22 cellular contexts compared by ENCODE assay signal in genomic region chr11:4054643-4055042, GRCh38.
"Had no signal": no experiment of that assay in that cellular context is flagged by ENCODE, and none has a peak within 500 bp of the region (broad histone marks: within the 10 kb centered on the region; RNA-seq: fewer than 3 reads in every experiment).

No MANE protein-coding gene starts in this region.

- ATAC-seq: activated CD4-positive, CD25-positive, alpha-beta regulatory T cell treated with anti-CD3 and anti-CD28 coated beads, Interleukin-2, amount 50 U/mL, for 24 hours; activated CD8-positive, alpha-beta memory T cell treated with anti-CD3 and anti-CD28 coated beads, Interleukin-2, amount 10 ng/mL, durations not matched to agents 7 days and 5 days; activated T-cell treated with anti-CD3 and anti-CD28 coated beads, Interleukin-2, amount 50 U/mL, for 4 hours had no signal

- H3K4me2 ChIP-seq: SK-N-SH had no signal

- H3K27ac Mint-ChIP-seq: activated CD8-positive, alpha-beta memory T cell treated with anti-CD3 and anti-CD28 coated beads, Interleukin-2, amount 10 ng/mL, durations not matched to agents 7 days and 5 days; activated naive CD4-positive, alpha-beta T cell treated with anti-CD3 and anti-CD28 coated beads, Interleukin-2, amount 10 ng/mL, durations not matched to agents 7 days and 5 days; activated naive CD8-positive, alpha-beta T cell treated with anti-CD3 and anti-CD28 coated beads, Interleukin-2, amount 10 ng/mL, durations not matched to agents 7 days and 5 days; brain had no signal

- H3K9me3 ChIP-seq: SK-N-SH had no signal

- DNase-seq: activated CD4-positive, alpha-beta T cell treated with anti-CD3 and anti-CD28 coated beads for 48 hours; activated CD4-positive, alpha-beta T cell treated with anti-CD3 and anti-CD28 coated beads, Interleukin-2, amount 50 U/mL, for 4 hours; activated CD8-positive, alpha-beta memory T cell treated with anti-CD3 and anti-CD28 coated beads, Interleukin-2, amount 10 ng/mL, durations not matched to agents 7 days and 5 days; activated effector memory CD4-positive, alpha-beta T cell treated with anti-CD3 and anti-CD28 coated beads, Interleukin-2, amount 50 U/mL, for 16 hours; activated naive CD4-positive, alpha-beta T cell treated with anti-CD3 and anti-CD28 coated beads, Interleukin-2, amount 10 ng/mL, durations not matched to agents 7 days and 5 days; activated naive CD8-positive, alpha-beta T cell treated with anti-CD3 and anti-CD28 coated beads, Interleukin-2, amount 10 ng/mL, durations not matched to agents 7 days and 5 days; activated T-cell treated with anti-CD3 and anti-CD28 coated beads, Interleukin-2, amount 50 U/mL, for 4 hours; amniotic stem cell; KG1; NCI-H1092; NCI-H1417; NCI-H1930; NCI-H2171 treated with DMSO at 0.1 percent for 48 hours; NCI-H345; NCI-H510A; NCI-H526 treated with DMSO at 0.1 percent for 48 hours; NCI-H82; SK-N-SH; T-helper 1 cell had no signal

- H3K9me3 Mint-ChIP-seq: activated T-cell treated with anti-CD3 and anti-CD28 coated beads, Interleukin-2, amount 50 U/mL, for 4 hours; central memory CD8-positive, alpha-beta T cell had no signal

- H3K4me3 Mint-ChIP-seq: activated CD8-positive, alpha-beta memory T cell treated with anti-CD3 and anti-CD28 coated beads, Interleukin-2, amount 10 ng/mL, durations not matched to agents 7 days and 5 days; activated naive CD4-positive, alpha-beta T cell treated with anti-CD3 and anti-CD28 coated beads, Interleukin-2, amount 10 ng/mL, durations not matched to agents 7 days and 5 days; activated naive CD8-positive, alpha-beta T cell treated with anti-CD3 and anti-CD28 coated beads, Interleukin-2, amount 10 ng/mL, durations not matched to agents 7 days and 5 days; activated T-cell treated with anti-CD3 and anti-CD28 coated beads, Interleukin-2, amount 50 U/mL, for 4 hours; brain; central memory CD8-positive, alpha-beta T cell had no signal

- H3K27me3 Mint-ChIP-seq: activated CD8-positive, alpha-beta memory T cell treated with anti-CD3 and anti-CD28 coated beads, Interleukin-2, amount 10 ng/mL, durations not matched to agents 7 days and 5 days; activated naive CD4-positive, alpha-beta T cell treated with anti-CD3 and anti-CD28 coated beads, Interleukin-2, amount 10 ng/mL, durations not matched to agents 7 days and 5 days; activated naive CD8-positive, alpha-beta T cell treated with anti-CD3 and anti-CD28 coated beads, Interleukin-2, amount 10 ng/mL, durations not matched to agents 7 days and 5 days; brain; central memory CD8-positive, alpha-beta T cell had no signal

- H3K9ac ChIP-seq: SK-N-SH had no signal
